In genomic region chr20:60485012-60485760, GRCh38 we compare ENCODE assay signal across 17 cellular contexts.
DNase-seq lines count a peak whose midpoint lies in the region; ATAC-seq lines count a peak whose summit lies in the region.
"Had no signal": no experiment of that assay in that cellular context is flagged by ENCODE, and none has a peak within 500 bp of the region (broad histone marks: within the 10 kb centered on the region; RNA-seq: fewer than 3 reads in every experiment).

No MANE protein-coding gene starts in this region.

- no peak overlapping the region for H2AFZ ChIP-seq in neuronal stem cell (ENCODE audit: low read length)

- DNase-seq in ecto neural progenitor cell (ENCODE audit: low spot score) (peak; percentile 29), neuronal stem cell (ENCODE audit: low spot score) (no peak), NCI-H1105 (lab: John Stamatoyannopoulos, UW) (no peak)
- DNase-seq in stimulated activated CD4-positive, alpha-beta T cell treated with anti-CD3 and anti-CD28 coated beads, Interleukin-12 subunit alpha, Interleukin-12 subunit beta, amount 100 ng/mL, for 4 hours = no peak
- DNase-seq in activated CD4-positive, alpha-beta memory T cell treated with anti-CD3 and anti-CD28 coated beads, Interleukin-2, amount 10 ng/mL, durations not matched to agents 7 days and 5 days = no peak
- DNase-seq: ACHN; BE2C; CD4-positive, alpha-beta memory T cell; DMS79; GF-D8; H9 had no signal

- H2BK15ac ChIP-seq in neuronal stem cell (ENCODE audit: low read length) = no peak overlapping the region

- no peak overlapping the region for H4K8ac ChIP-seq in neuronal stem cell (ENCODE audit: low read depth, low read length)

- WGBS in neuronal stem cell (ENCODE audit: extremely low coverage in 2 of 2, insufficient read length in 2 of 2, insufficient replicate concordance in 1 of 2), 2 donors = no CpG with 5 or more reads among the region's 20 CpGs

- no peak overlapping the region for H3K4ac ChIP-seq in neuronal stem cell (ENCODE audit: low read length)

- H3K27ac ChIP-seq in BLaER1 treated with 17β-estradiol and CSF1 and Interleukin-3, amounts not matched to agents 10 nM and 100 nM = peak overlapping the region in 8 of 11 experiments; percentile 17 to 75 (median 62); a peak in 14 of 22 replicates
- no peak overlapping the region for H3K27ac ChIP-seq in neuronal stem cell (replicated peaks; ENCODE audit: low read length)

- no peak overlapping the region for H3K4me3 Mint-ChIP-seq in activated CD4-positive, alpha-beta memory T cell treated with anti-CD3 and anti-CD28 coated beads, Interleukin-2, amount 10 ng/mL, durations not matched to agents 7 days and 5 days
- H3K4me3 Mint-ChIP-seq: CD14-positive monocyte; CD4-positive, alpha-beta memory T cell; H9; IgD-negative memory B cell had no signal

- H3K27ac Mint-ChIP-seq in activated CD4-positive, alpha-beta memory T cell treated with anti-CD3 and anti-CD28 coated beads, Interleukin-2, amount 10 ng/mL, durations not matched to agents 7 days and 5 days = no peak overlapping the region
- H3K27ac Mint-ChIP-seq: CD14-positive monocyte; CD4-positive, alpha-beta memory T cell; H9; IgD-negative memory B cell had no signal

- peak overlapping the region; percentile 24 for H3K18ac ChIP-seq in neuronal stem cell (ENCODE audit: low read length)

- no peak overlapping the region for H3K14ac ChIP-seq in neuronal stem cell (ENCODE audit: low read length)

- H2BK120ac ChIP-seq in neuronal stem cell (ENCODE audit: low read depth, low read length) = no peak overlapping the region

- H2BK5ac ChIP-seq in neuronal stem cell (ENCODE audit: low read length) = no peak overlapping the region

- no peak overlapping the region for H3K23ac ChIP-seq in neuronal stem cell (ENCODE audit: low read depth, low read length, poor library complexity)

- H4K20me1 ChIP-seq in BLaER1 treated with 17β-estradiol and CSF1 and Interleukin-3, amounts not matched to agents 10 nM and 100 nM = peaks cover 0 to 9% (median 0%) of the 10 kb centered on the region in 11 experiments; a peak in 2 of 22 replicates

- POLR2A ChIA-PET in activated CD4-positive, alpha-beta memory T cell treated with anti-CD3 and anti-CD28 coated beads, Interleukin-2, amount 10 ng/mL, durations not matched to agents 7 days and 5 days (lab: Charles Lee) = no interaction called here

- H3K27me3 Mint-ChIP-seq in activated CD4-positive, alpha-beta memory T cell treated with anti-CD3 and anti-CD28 coated beads, Interleukin-2, amount 10 ng/mL, durations not matched to agents 7 days and 5 days = no peaks in the 10 kb centered on the region

- H3K9me3 ChIP-seq in BLaER1 treated with 17β-estradiol and CSF1 and Interleukin-3, amounts not matched to agents 10 nM and 100 nM (replicated peaks in 1 of 11) = no peaks in the 10 kb centered on the region
- no peaks in the 10 kb centered on the region for H3K9me3 ChIP-seq in neuronal stem cell (replicated peaks in 1 of 2; ENCODE audit: control insufficient read depth in 2 of 2, insufficient read depth in 1 of 2, low read depth in 1 of 2, low read length in 2 of 2)
- H3K9me3 ChIP-seq: BE2C had no signal

- ATAC-seq in GM19467 (IDR thresholded peaks at IDR 0.05; ENCODE audit: unreplicated experiment) = no peak
- ATAC-seq: GM12878, HepG2 had no signal

- peak overlapping the region in 7 of 11 experiments; percentile 16 to 64 (median 60); a peak in 12 of 22 replicates for H3K9ac ChIP-seq in BLaER1 treated with 17β-estradiol and CSF1 and Interleukin-3, amounts not matched to agents 10 nM and 100 nM
- no peak overlapping the region for H3K9ac ChIP-seq in neuronal stem cell (ENCODE audit: low read depth, low read length, poor library complexity)

- peaks cover 24 to 55% (median 48%) of the 10 kb centered on the region in 10 experiments for H3K4me1 ChIP-seq in BLaER1 treated with 17β-estradiol and CSF1 and Interleukin-3, amounts not matched to agents 10 nM and 100 nM
- H3K4me1 ChIP-seq in neuronal stem cell (ENCODE audit: control insufficient read depth in 2 of 2, insufficient read depth in 1 of 2, low read depth in 1 of 2, low read length in 2 of 2) = peaks cover 0 to 3% of the 10 kb centered on the region in 2 donors
- H3K4me1 ChIP-seq: BE2C had no signal

- CTCF ChIA-PET in activated CD4-positive, alpha-beta memory T cell treated with anti-CD3 and anti-CD28 coated beads, Interleukin-2, amount 10 ng/mL, durations not matched to agents 7 days and 5 days (lab: Charles Lee) = no interaction called here

- H3K9me3 Mint-ChIP-seq in activated CD4-positive, alpha-beta memory T cell treated with anti-CD3 and anti-CD28 coated beads, Interleukin-2, amount 10 ng/mL, durations not matched to agents 7 days and 5 days = peaks cover 2% of the 10 kb centered on the region
- H3K9me3 Mint-ChIP-seq: H9 had no signal

- no peaks in the 10 kb centered on the region for H3K27me3 ChIP-seq in BLaER1 treated with 17β-estradiol and CSF1 and Interleukin-3, amounts not matched to agents 10 nM and 100 nM
- H3K27me3 ChIP-seq in neuronal stem cell (ENCODE audit: control insufficient read depth in 3 of 3, insufficient read depth in 3 of 3, low read depth in 1 of 3, low read length in 3 of 3) = no peaks in the 10 kb centered on the region
- H3K27me3 ChIP-seq: BE2C had no signal

- no peaks in the 10 kb centered on the region for H3K4me1 Mint-ChIP-seq in activated CD4-positive, alpha-beta memory T cell treated with anti-CD3 and anti-CD28 coated beads, Interleukin-2, amount 10 ng/mL, durations not matched to agents 7 days and 5 days
- H3K4me1 Mint-ChIP-seq: CD14-positive monocyte; CD4-positive, alpha-beta memory T cell; IgD-negative memory B cell had no signal

- H4K91ac ChIP-seq in neuronal stem cell (ENCODE audit: low read depth, low read length, poor library complexity) = no peak overlapping the region

- no peak overlapping the region for H2AK5ac ChIP-seq in neuronal stem cell (ENCODE audit: low read depth, low read length)

- no peaks in the 10 kb centered on the region for H3K79me1 ChIP-seq in neuronal stem cell (ENCODE audit: low read depth, low read length)

- H3K36me3 Mint-ChIP-seq in activated CD4-positive, alpha-beta memory T cell treated with anti-CD3 and anti-CD28 coated beads, Interleukin-2, amount 10 ng/mL, durations not matched to agents 7 days and 5 days (ENCODE audit: low read depth) = no peaks in the 10 kb centered on the region
- H3K36me3 Mint-ChIP-seq: CD14-positive monocyte; CD4-positive, alpha-beta memory T cell; IgD-negative memory B cell had no signal

- no peaks in the 10 kb centered on the region for H3K36me3 ChIP-seq in BLaER1 treated with 17β-estradiol and CSF1 and Interleukin-3, amounts not matched to agents 10 nM and 100 nM
- H3K36me3 ChIP-seq in neuronal stem cell (replicated peaks in 1 of 2; ENCODE audit: control insufficient read depth in 2 of 2, insufficient read depth in 2 of 2, low read length in 2 of 2) = no peaks in the 10 kb centered on the region
- H3K36me3 ChIP-seq: BE2C had no signal

- H3K4me3 ChIP-seq in BLaER1 treated with 17β-estradiol and CSF1 and Interleukin-3, amounts not matched to agents 10 nM and 100 nM = peak overlapping the region in 7 of 10 experiments; percentile 4 to 40 (median 31); a peak in 8 of 20 replicates
- no peak overlapping the region for H3K4me3 ChIP-seq in neuronal stem cell (ENCODE audit: low read length in 2 of 2)
- H3K4me3 ChIP-seq: GM12878 had no signal

- H2BK12ac ChIP-seq in neuronal stem cell (ENCODE audit: low read length) = no peak overlapping the region

- H3K4me2 ChIP-seq in BLaER1 treated with 17β-estradiol and CSF1 and Interleukin-3, amounts not matched to agents 10 nM and 100 nM = peak overlapping the region; percentile 66 to 92 (median 83)
- H3K4me2 ChIP-seq in neuronal stem cell (ENCODE audit: insufficient read depth, low read length, poor library complexity, severe bottlenecking) = no peak overlapping the region

Comparison
In these comparisons a context has a peak if more than half of its experiments do, and no peak if none do; other contexts are left out.
1. H3K4me3 ChIP-seq: peak in BLaER1 treated with 17β-estradiol and CSF1 and Interleukin-3, amounts not matched to agents 10 nM and 100 nM (7 of 10); none in neuronal stem cell (0 of 2).